15 cellular contexts compared by ENCODE assay signal in genomic region chr16:87458424-87458915, GRCh38. TPM values are rescaled to one million over a fixed set of nuclear protein-coding genes. Genes with fewer than 3 reads are reported as not detected.
DNase-seq lines count a peak whose midpoint lies in the region; ATAC-seq, FAIRE-seq and TF ChIP-seq lines count a peak whose summit lies in the region.
"Had no signal": no experiment of that assay in that cellular context is flagged by ENCODE, and none has a peak within 500 bp of the region (broad histone marks: within the 10 kb centered on the region; RNA-seq: fewer than 3 reads in every experiment).

No MANE protein-coding gene starts in this region.

- H3K36me3 ChIP-seq in HUES64 (ENCODE audit: insufficient read depth, low read length) (peaks cover 46% of the 10 kb centered on the region), neuronal stem cell (replicated peaks in 1 of 2; ENCODE audit: control insufficient read depth in 2 of 2, insufficient read depth in 2 of 2, low read length in 2 of 2) (peaks cover 16 to 60% of the 10 kb centered on the region in 2 donors), pancreas (peaks cover 0 to 18% (median 3%) of the 10 kb centered on the region in 3 donors)

- no peak overlapping the region for H2BK15ac ChIP-seq in neuronal stem cell (ENCODE audit: low read length)

- peak overlapping the region; percentile 64 for H4K91ac ChIP-seq in neuronal stem cell (ENCODE audit: low read depth, low read length, poor library complexity)

- TF ChIP-seq CTCF in AG04450 (IDR thresholded peaks at IDR 0.05; ENCODE audit: low read depth, low read length) (no peak), pancreas (IDR thresholded peaks at IDR 0.05) (no peak)

- H3K4me2 ChIP-seq in neuronal stem cell (ENCODE audit: insufficient read depth, low read length, poor library complexity, severe bottlenecking) = no peak overlapping the region
- H3K4me2 ChIP-seq: KMS-11 had no signal

- H3K27ac ChIP-seq in AG04450 (ENCODE audit: low read depth, low read length) (peak overlapping the region; percentile 96), HUES64 (ENCODE audit: low read depth, low read length) (peak overlapping the region; percentile 36; the same call in 1 of the 2 replicates), neuronal stem cell (replicated peaks; ENCODE audit: low read length) (no peak overlapping the region), pancreas (peak overlapping the region in 1 of 4 donors; percentile 8)
- H3K27ac ChIP-seq: KMS-11 had no signal

- H3K27me3 ChIP-seq in AG04450 (ENCODE audit: control insufficient read depth, insufficient read depth, low read length) = no peaks in the 10 kb centered on the region
- no peaks in the 10 kb centered on the region for H3K27me3 ChIP-seq in HUES64 (ENCODE audit: insufficient read depth, low read length)
- H3K27me3 ChIP-seq in neuronal stem cell (ENCODE audit: control insufficient read depth in 3 of 3, insufficient read depth in 3 of 3, low read depth in 1 of 3, low read length in 3 of 3) = no peaks in the 10 kb centered on the region
- H3K27me3 ChIP-seq in pancreas = no peaks in the 10 kb centered on the region

- no peak overlapping the region for H2AFZ ChIP-seq in neuronal stem cell (ENCODE audit: low read length)

- FAIRE-seq in pancreas (lab: Jason Lieb, UNC) = no peak

- DNase-seq in AG04450 (ENCODE audit: low read depth, low spot score) (no peak), dermis blood vessel endothelial cell (peak; percentile 50), neuronal stem cell (ENCODE audit: low spot score) (no peak), NOMO-1 treated with dmso at 0.1 percent for 144 hours (lab: John Stamatoyannopoulos, UW; ENCODE audit: unreplicated experiment) (no peak), pancreas (no peak)
- DNase-seq: activated B cell treated with CpG ODN at 0.5 μM for 24 hours; activated naive CD4-positive, alpha-beta T cell treated with anti-CD3 and anti-CD28 coated beads, Interleukin-2, amount 10 ng/mL, durations not matched to agents 7 days and 5 days; DMS79 treated with DMSO at 0.1 percent for 48 hours; H9; natural killer cell; NCI-H1694 had no signal

- no peak overlapping the region for H2BK12ac ChIP-seq in neuronal stem cell (ENCODE audit: low read length)

- WGBS in HUES64 = 90% methylated on average over 23 of the region's 23 CpGs
- no CpG with 5 or more reads among the region's 23 CpGs for WGBS in neuronal stem cell (ENCODE audit: extremely low coverage in 2 of 2, insufficient read length in 2 of 2, insufficient replicate concordance in 1 of 2), 2 donors
- WGBS in pancreas, 2 donors = 93 to 94% methylated on average over 23 of the region's 23 CpGs

- H2BK5ac ChIP-seq in neuronal stem cell (ENCODE audit: low read length) = no peak overlapping the region

- no peak overlapping the region for H3K4ac ChIP-seq in neuronal stem cell (ENCODE audit: low read length)

- ATAC-seq in pancreas = no peak
- no peak for ATAC-seq in GM19324 (IDR thresholded peaks at IDR 0.05; ENCODE audit: low FRiP score, unreplicated experiment)
- no peak for ATAC-seq in HG03432 (IDR thresholded peaks at IDR 0.05; ENCODE audit: unreplicated experiment)
- ATAC-seq: natural killer cell had no signal

- no peak overlapping the region for H3K14ac ChIP-seq in neuronal stem cell (ENCODE audit: low read length)

- no peak overlapping the region for H2AK5ac ChIP-seq in neuronal stem cell (ENCODE audit: low read depth, low read length)

- no peak overlapping the region for H3K4me3 ChIP-seq in AG04450 (ENCODE audit: low read depth, low read length)
- H3K4me3 ChIP-seq in HUES64 (ENCODE audit: low read length) = no peak overlapping the region
- no peak overlapping the region for H3K4me3 ChIP-seq in neuronal stem cell (ENCODE audit: low read length in 2 of 2)
- no peak overlapping the region for H3K4me3 ChIP-seq in pancreas

- peaks cover 6% of the 10 kb centered on the region; the same call in 1 of the 2 replicates for H3K4me1 ChIP-seq in HUES64 (ENCODE audit: insufficient read depth, low read length)
- H3K4me1 ChIP-seq in neuronal stem cell (ENCODE audit: control insufficient read depth in 2 of 2, insufficient read depth in 1 of 2, low read depth in 1 of 2, low read length in 2 of 2) = peaks cover 0 to 2% of the 10 kb centered on the region in 2 donors
- H3K4me1 ChIP-seq in pancreas = peaks cover 6 to 10% (median 8%) of the 10 kb centered on the region in 3 donors

- CTCF ChIA-PET in AG04450 (lab: Charles Lee) = interaction anchor here (0.6 kb wide), 1 partner anchor 22 kb away, joined by 3 read pairs; no protein-coding TSS in a partner anchor

- peak overlapping the region; percentile 20 for H3K23ac ChIP-seq in neuronal stem cell (ENCODE audit: low read depth, low read length, poor library complexity)

- H4K8ac ChIP-seq in neuronal stem cell (ENCODE audit: low read depth, low read length) = no peak overlapping the region

- H2BK120ac ChIP-seq in neuronal stem cell (ENCODE audit: low read depth, low read length) = no peak overlapping the region

- H3K9me3 ChIP-seq in AG04450 (ENCODE audit: control insufficient read depth, insufficient read depth, low read length) = no peaks in the 10 kb centered on the region; the same call in 1 of the 2 replicates
- no peaks in the 10 kb centered on the region for H3K9me3 ChIP-seq in HUES64 (ENCODE audit: insufficient read depth, low read depth, low read length)
- H3K9me3 ChIP-seq in neuronal stem cell (replicated peaks in 1 of 2; ENCODE audit: control insufficient read depth in 2 of 2, insufficient read depth in 1 of 2, low read depth in 1 of 2, low read length in 2 of 2) = no peaks in the 10 kb centered on the region
- no peaks in the 10 kb centered on the region for H3K9me3 ChIP-seq in pancreas

- intact Hi-C loops in pancreas (cut with DNase I) = no loop called here

- peaks cover 5% of the 10 kb centered on the region for H3K79me1 ChIP-seq in neuronal stem cell (ENCODE audit: low read depth, low read length)

- H3K18ac ChIP-seq in neuronal stem cell (ENCODE audit: low read length) = no peak overlapping the region

- H3K9ac ChIP-seq in HUES64 (ENCODE audit: low read depth, low read length) (no peak overlapping the region), neuronal stem cell (ENCODE audit: low read depth, low read length, poor library complexity) (peak overlapping the region; percentile 44)
- H3K9ac ChIP-seq: KMS-11 had no signal

- POLR2A ChIA-PET in AG04450 (lab: Yijun Ruan, JAX) = interaction anchor here (0.9 to 2.0 kb wide), 3 partner anchors 11 to 42 kb away, joined by 4 to 9 read pairs (median 6); no protein-coding TSS in a partner anchor

RNA-seq across cellular contexts. Expression of gene ZCCHC14, which starts 34.4 kb away (rescaled TPM):
- 6.2 and 7.9 TPM in 2 replicates for polyA plus RNA-seq in AG04450 (2011; rRNA removed)
- 13.4 and 15.4 TPM in 2 replicates for polyA minus RNA-seq in AG04450 (2011; rRNA and poly(A)+ RNA removed)
- polyA plus RNA-seq in HUES64 (2013, experiment 1 of 2) = 16.3 TPM
- polyA plus RNA-seq in HUES64 (2013, experiment 2 of 2) = 19.3 TPM
- 7.5 and 12.5 TPM in 2 replicates for total RNA-seq in dermis blood vessel endothelial cell
- polyA plus RNA-seq in neuronal stem cell (2013, experiment 1 of 2) = 15.1 TPM
- polyA plus RNA-seq in neuronal stem cell (2013, experiment 2 of 2) = 15.8 TPM
- total RNA-seq in pancreas = 10 to 100 TPM; 12.1 to 20.0 (median 13.1) TPM
- 10 to 100 TPM; 10.7 to 11.2 TPM for polyA plus RNA-seq in pancreas
